1 cellular context compared by ENCODE assay signal in genomic region chr7:134996097-134996550, GRCh38.
A peak's percentile ranks its signal among the peaks of the same experiment; 100 is the strongest.
TF ChIP-seq lines count a peak whose summit lies in the region.

No MANE protein-coding gene starts in this region.

TF ChIP-seq in GM12878, 131 proteins besides CTCF, POLR2A, EP300 and RAD21 (continued from another document):
- TF ChIP-seq SKIL (IDR thresholded peaks at IDR 0.05; ENCODE audit: low read depth, poor library complexity, severe bottlenecking) (peak; percentile 96), PKNOX1 (IDR thresholded peaks at IDR 0.05) (peak; percentile 85), PRDM15 (CRISPR knock-in tag; IDR thresholded peaks at IDR 0.05) (no peak), CBX5 (IDR thresholded peaks at IDR 0.05; ENCODE audit: low read depth) (no peak), NR2F1 (conservative IDR thresholded peaks at IDR 0.05) (0 out of 2 replicates have a peak, but pooled peaks have one; percentile 20), SPI1 (IDR thresholded peaks at IDR 0.05; ENCODE audit: borderline replicate concordance, insufficient read depth, low read depth, low read length) (peak; percentile 42; the same call in 1 of the 2 replicates), EED (IDR thresholded peaks at IDR 0.05; ENCODE audit: low read depth) (peak; percentile 84), CBFB (IDR thresholded peaks at IDR 0.05; ENCODE audit: low read depth) (0 out of 2 replicates have a peak, but pooled peaks have one; percentile 29), KDM1A (IDR thresholded peaks at IDR 0.05; ENCODE audit: borderline replicate concordance) (no peak), CBX3 (IDR thresholded peaks at IDR 0.05; ENCODE audit: borderline replicate concordance, low read depth) (no peak), MXI1 (IDR thresholded peaks at IDR 0.05; ENCODE audit: low read depth, low read length) (peak; percentile 87), IRF4 (IDR thresholded peaks at IDR 0.05; ENCODE audit: low read depth, low read length) (peak; percentile 88), STAT3 (IDR thresholded peaks at IDR 0.05; ENCODE audit: low read depth, low read length) (no peak; the same call in 1 of the 2 replicates), RELA (IDR thresholded peaks at IDR 0.05; ENCODE audit: borderline replicate concordance, partially characterized antibody) (peak; percentile 51), CUX1 (IDR thresholded peaks at IDR 0.05; ENCODE audit: insufficient replicate concordance, low read depth, low read length) (peak; percentile 81), FOXM1 (IDR thresholded peaks at IDR 0.05; ENCODE audit: low read depth, low read length) (peak; percentile 77; the same call in 1 of the 2 replicates), SRF (IDR thresholded peaks at IDR 0.05; ENCODE audit: low read depth in 2 of 2, low read length in 2 of 2) (0 out of 4 replicates have a peak, but pooled peaks of 1 of the 2 experiments have one; percentile 18), IKZF2 (IDR thresholded peaks at IDR 0.05) (peak; percentile 92)
TF ChIP-seq in GM12878: peak in this region for 50.
